In genomic region chr2:26577442-26578433, GRCh38 we compare ENCODE assay signal across 8 cellular contexts.
DNase-seq lines count a peak whose midpoint lies in the region; ATAC-seq, FAIRE-seq and TF ChIP-seq lines count a peak whose summit lies in the region.

No MANE protein-coding gene starts in this region.

- H3K79me2 ChIP-seq in Karpas-422 (ENCODE audit: low read length), result no peaks in the 10 kb centered on the region

- TF ChIP-seq CTCF in RWPE1 (conservative IDR thresholded peaks at IDR 0.05; ENCODE audit: low read depth) (peak; percentile 96), gastroesophageal sphincter (IDR thresholded peaks at IDR 0.05) (peak in 3 of 4 experiments; percentile 86 to 98 (median 93)), pancreas (IDR thresholded peaks at IDR 0.05) (peak; percentile 96 to 98 (median 98)), upper lobe of left lung (IDR thresholded peaks at IDR 0.05) (peak; percentile 85 to 98 (median 91))

- no peak overlapping the region for H3K9ac ChIP-seq in Karpas-422 (ENCODE audit: low read length)

- TF ChIP-seq EP300 in gastroesophageal sphincter (IDR thresholded peaks at IDR 0.05), result no peak
- TF ChIP-seq EP300 in upper lobe of left lung (IDR thresholded peaks at IDR 0.05), result no peak

- ATAC-seq in gastroesophageal sphincter, result peak; percentile 67
- peak; percentile 80 to 99 (median 92) for ATAC-seq in pancreas
- ATAC-seq in upper lobe of left lung (ENCODE audit: low FRiP score in 2 of 2), result peak; percentile 77 to 87
- no peak for ATAC-seq in HG03045 (IDR thresholded peaks at IDR 0.05; ENCODE audit: unreplicated experiment)

- DNase-seq in DMS79 treated with DMSO at 0.1 percent for 48 hours (lab: John Stamatoyannopoulos, UW) (peak; percentile 52), Karpas-422 (peak; percentile 81), RWPE1 (ENCODE audit: low spot score) (peak; percentile 85), pancreas (peak; percentile 21 to 89 (median 68)), upper lobe of left lung (peak in 1 of 2 donors; percentile 63)
- DNase-seq in activated T-helper 2 cell treated with anti-CD3 and anti-CD28 coated beads, Interferon-gamma antibody, Interleukin-2, Interleukin-4, amounts not matched to agents 10 μg/mL and 5 μg/mL and 100 μg/mL, durations not matched to agents 14 hours and 24 hours and 36 hours (ENCODE audit: low spot score), result peak; percentile 42

- H3K36me3 ChIP-seq in Karpas-422 (ENCODE audit: insufficient read depth, low read length) (no peaks in the 10 kb centered on the region), gastroesophageal sphincter (no peaks in the 10 kb centered on the region), pancreas (no peaks in the 10 kb centered on the region), upper lobe of left lung (no peaks in the 10 kb centered on the region)

- H4K20me1 ChIP-seq in Karpas-422 (ENCODE audit: insufficient read depth, low read depth, low read length), result no peaks in the 10 kb centered on the region

- no peaks in the 10 kb centered on the region for H3K4me1 Mint-ChIP-seq in activated T-helper 2 cell treated with anti-CD3 and anti-CD28 coated beads, Interferon-gamma antibody, Interleukin-2, Interleukin-4, amounts not matched to agents 10 μg/mL and 5 μg/mL and 100 μg/mL, durations not matched to agents 14 hours and 24 hours and 36 hours (ENCODE audit: low read depth)

- WGBS in gastroesophageal sphincter (ENCODE audit: low coverage in 1 of 2), 2 donors, result 60 to 78% methylated on average over 1 to 12 of the region's 27 CpGs
- 39 to 44% methylated on average over 27 of the region's 27 CpGs for WGBS in pancreas, 2 donors
- WGBS in upper lobe of left lung, 2 donors, result 13 to 43% methylated on average over 14 to 27 of the region's 27 CpGs

- H3K4me1 ChIP-seq in Karpas-422 (ENCODE audit: low read length) (peaks cover 16% of the 10 kb centered on the region), gastroesophageal sphincter (no peaks in the 10 kb centered on the region), pancreas (no peaks in the 10 kb centered on the region), upper lobe of left lung (peaks cover 0 to 6% (median 0%) of the 10 kb centered on the region in 4 donors)

- no peaks in the 10 kb centered on the region for H3K9me2 ChIP-seq in Karpas-422 (replicated peaks; ENCODE audit: insufficient read depth, low read length)

- no peak overlapping the region for H3K27ac Mint-ChIP-seq in activated T-helper 2 cell treated with anti-CD3 and anti-CD28 coated beads, Interferon-gamma antibody, Interleukin-2, Interleukin-4, amounts not matched to agents 10 μg/mL and 5 μg/mL and 100 μg/mL, durations not matched to agents 14 hours and 24 hours and 36 hours

- no peaks in the 10 kb centered on the region for H3K9me3 ChIP-seq in Karpas-422 (ENCODE audit: low read length)
- no peaks in the 10 kb centered on the region for H3K9me3 ChIP-seq in gastroesophageal sphincter
- no peaks in the 10 kb centered on the region for H3K9me3 ChIP-seq in pancreas
- H3K9me3 ChIP-seq in upper lobe of left lung, result no peaks in the 10 kb centered on the region

- no peak overlapping the region for H3K27ac ChIP-seq in Karpas-422 (ENCODE audit: low read length)
- H3K27ac ChIP-seq in RWPE1, result no peak overlapping the region
- H3K27ac ChIP-seq in gastroesophageal sphincter, result no peak overlapping the region
- H3K27ac ChIP-seq in pancreas, result no peak overlapping the region
- H3K27ac ChIP-seq in upper lobe of left lung, result no peak overlapping the region

- H3K27me3 ChIP-seq in Karpas-422 (ENCODE audit: low read length) (no peaks in the 10 kb centered on the region), gastroesophageal sphincter (peaks cover 18% of the 10 kb centered on the region), pancreas (no peaks in the 10 kb centered on the region), upper lobe of left lung (no peaks in the 10 kb centered on the region)

- H3K4me3 Mint-ChIP-seq in activated T-helper 2 cell treated with anti-CD3 and anti-CD28 coated beads, Interferon-gamma antibody, Interleukin-2, Interleukin-4, amounts not matched to agents 10 μg/mL and 5 μg/mL and 100 μg/mL, durations not matched to agents 14 hours and 24 hours and 36 hours (ENCODE audit: low read depth), result no peak overlapping the region

- TF ChIP-seq POLR2A in gastroesophageal sphincter (IDR thresholded peaks at IDR 0.05), result no peak
- TF ChIP-seq POLR2A in upper lobe of left lung (IDR thresholded peaks at IDR 0.05), result no peak

- H3K27me3 Mint-ChIP-seq in activated T-helper 2 cell treated with anti-CD3 and anti-CD28 coated beads, Interferon-gamma antibody, Interleukin-2, Interleukin-4, amounts not matched to agents 10 μg/mL and 5 μg/mL and 100 μg/mL, durations not matched to agents 14 hours and 24 hours and 36 hours (ENCODE audit: low read depth), result peaks cover 19% of the 10 kb centered on the region

- POLR2A ChIA-PET in RWPE1 (lab: Yijun Ruan, JAX; ENCODE audit: low non-redundant PET), result no interaction called here

- no peaks in the 10 kb centered on the region for H3K9me3 Mint-ChIP-seq in activated T-helper 2 cell treated with anti-CD3 and anti-CD28 coated beads, Interferon-gamma antibody, Interleukin-2, Interleukin-4, amounts not matched to agents 10 μg/mL and 5 μg/mL and 100 μg/mL, durations not matched to agents 14 hours and 24 hours and 36 hours

- no peak overlapping the region for H2AFZ ChIP-seq in Karpas-422 (ENCODE audit: low read length)

- intact Hi-C loops in activated T-helper 2 cell treated with anti-CD3 and anti-CD28 coated beads, Interferon-gamma antibody, Interleukin-2, Interleukin-4, amounts not matched to agents 10 μg/mL and 5 μg/mL and 100 μg/mL, durations not matched to agents 14 hours and 24 hours and 36 hours (cut with micrococcal nuclease), result loop anchor here (5.0 kb wide), 1 partner anchor 75 kb away; no protein-coding TSS in a partner anchor
- intact Hi-C loops in pancreas (cut with DNase I), result no loop called here

- no peaks in the 10 kb centered on the region for H3K36me3 Mint-ChIP-seq in activated T-helper 2 cell treated with anti-CD3 and anti-CD28 coated beads, Interferon-gamma antibody, Interleukin-2, Interleukin-4, amounts not matched to agents 10 μg/mL and 5 μg/mL and 100 μg/mL, durations not matched to agents 14 hours and 24 hours and 36 hours (ENCODE audit: low read depth)

- no peak for FAIRE-seq in pancreas (lab: Jason Lieb, UNC)

- H3K4me3 ChIP-seq in Karpas-422 (ENCODE audit: low read length), result no peak overlapping the region
- no peak overlapping the region for H3K4me3 ChIP-seq in gastroesophageal sphincter
- H3K4me3 ChIP-seq in pancreas, result no peak overlapping the region
- no peak overlapping the region for H3K4me3 ChIP-seq in upper lobe of left lung

- H3K4me2 ChIP-seq in Karpas-422 (ENCODE audit: low read depth, low read length, poor library complexity, severe bottlenecking), result no peak overlapping the region

- CTCF ChIA-PET in RWPE1 (lab: Yijun Ruan, JAX), result interaction anchor here (0.5 to 3.0 kb wide), 26 partner anchors 10 to 1527 kb away, joined by 3 to 12 read pairs (median 3); no protein-coding TSS in a partner anchor
